22 cellular contexts compared by ENCODE assay signal in the genomic region with DNA sequence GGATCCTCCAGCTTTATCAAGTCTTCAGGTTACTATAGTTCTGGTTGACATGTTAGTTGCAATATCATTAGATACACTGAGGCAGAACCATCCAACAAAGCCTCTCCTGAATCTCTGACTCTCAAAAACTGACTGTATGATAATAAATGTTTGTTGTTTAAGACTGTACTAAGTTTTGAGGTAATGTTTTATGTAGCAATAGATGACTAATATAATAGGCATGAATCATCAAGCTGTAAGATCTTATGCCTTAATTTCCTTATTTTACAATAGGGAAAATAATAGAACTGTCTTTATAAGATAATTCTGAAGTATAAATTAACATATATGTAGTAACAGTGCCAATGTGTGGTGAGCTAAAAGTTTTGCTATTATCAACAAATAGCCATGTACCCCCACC.
DNase-seq lines count a peak whose midpoint lies in the region; ATAC-seq and TF ChIP-seq lines count a peak whose summit lies in the region.
"Had no signal": no experiment of that assay in that cellular context is flagged by ENCODE, and none has a peak within 500 bp of the region (broad histone marks: within the 10 kb centered on the region; RNA-seq: fewer than 3 reads in every experiment).

No MANE protein-coding gene starts in this region.

- RAD21 ChIA-PET in HCT116 (lab: Charles Lee; ENCODE audit: low non-redundant PET in 1 of 2, low total read pairs in 2 of 2, uncharacterized antibody in 2 of 2, unreplicated experiment in 2 of 2), result no interaction called here

- no peaks in the 10 kb centered on the region for H3K9me2 ChIP-seq in HCT116 (ENCODE audit: insufficient read depth)

- H3K79me2 ChIP-seq in HCT116 (ENCODE audit: insufficient read depth, low read length), result no peaks in the 10 kb centered on the region

- H3K9me3 ChIP-seq in HCT116 (ENCODE audit: control insufficient read depth in 1 of 2, insufficient read depth in 1 of 2, low read depth in 1 of 2, low read length in 2 of 2), result no peaks in the 10 kb centered on the region
- H3K9me3 ChIP-seq: prostate gland had no signal

- no peak overlapping the region for H3K27ac ChIP-seq in HCT116 (ENCODE audit: low read depth, low read length)
- H3K27ac ChIP-seq in substantia nigra (ENCODE audit: low read depth, low read length, poor library complexity, severe bottlenecking), result no peak overlapping the region
- H3K27ac ChIP-seq: KMS-11, prostate gland had no signal

- TF ChIP-seq CTCF in HCT116 (IDR thresholded peaks at IDR 0.05 in 2 of 3, conservative IDR thresholded peaks at IDR 0.05 in 1 of 3; ENCODE audit: borderline replicate concordance in 1 of 3, insufficient read depth in 1 of 3, low read depth in 2 of 3, low read length in 2 of 3) (no peak), epithelial cell of esophagus (IDR thresholded peaks at IDR 0.05; ENCODE audit: insufficient read depth, low read depth, low read length, missing control alignments) (no peak)

- H3K4me2 ChIP-seq in HCT116 (ENCODE audit: low read length), result no peak overlapping the region
- H3K4me2 ChIP-seq: KMS-11 had no signal

- no peak for TF ChIP-seq POLR2A in HCT116 (IDR thresholded peaks at IDR 0.05; ENCODE audit: borderline replicate concordance, extremely low read depth, insufficient read depth, insufficient read length)

- no peak overlapping the region for H2AFZ ChIP-seq in HCT116 (ENCODE audit: low read depth, low read length, poor library complexity, severe bottlenecking)

- intact Hi-C loops in HCT116 (cut with micrococcal nuclease), result no loop called here

- H3K4me1 ChIP-seq in HCT116 (ENCODE audit: control insufficient read depth in 1 of 2, insufficient read depth in 2 of 2, low read length in 2 of 2), result peaks cover 0 to 7% of the 10 kb centered on the region in 2 experiments; a peak in 1 of 4 replicates
- H3K4me1 ChIP-seq: prostate gland had no signal

- no peaks in the 10 kb centered on the region for H4K20me1 ChIP-seq in HCT116 (ENCODE audit: insufficient read depth)

- CTCF ChIA-PET in HCT116 (lab: Charles Lee), result interaction anchor here (2.4 kb wide), 1 partner anchor 10 kb away, joined by 15 read pairs; no protein-coding TSS in a partner anchor

- no TSS peak for BruUV-seq in HCT116 (replicated peaks; lab: Mats Ljungman, UMichigan)

- no peak overlapping the region for H3K9ac ChIP-seq in HCT116 (ENCODE audit: low read length)
- H3K9ac ChIP-seq: KMS-11 had no signal

- no peaks in the 10 kb centered on the region for H3K27me3 ChIP-seq in HCT116 (ENCODE audit: insufficient read depth, low read length)

- no peaks in the 10 kb centered on the region for H3K36me3 ChIP-seq in HCT116 (ENCODE audit: control insufficient read depth in 1 of 2, insufficient read depth in 2 of 2, low read length in 2 of 2)
- H3K36me3 ChIP-seq: prostate gland had no signal

- DNase-seq in HCT116 (ENCODE audit: low read depth, low spot score), result no peak
- DNase-seq in RKO (ENCODE audit: low spot score), result peak; percentile 7
- peak; percentile 64 for DNase-seq in epithelial cell of esophagus (ENCODE audit: low read depth)
- DNase-seq in kidney tubule cell (ENCODE audit: low spot score), result peak; percentile 28
- no peak for DNase-seq in substantia nigra (lab: John Stamatoyannopoulos, UW)
- no peak for DNase-seq in NCI-H526 treated with DMSO at 0.1 percent for 48 hours (lab: John Stamatoyannopoulos, UW)
- DNase-seq in NK-92 treated with Interleukin-12 subunit alpha and Interleukin-12 subunit beta, amount 100 ng/mL, for 24 hours (lab: John Stamatoyannopoulos, UW), result no peak
- DNase-seq in COR-L47 (lab: John Stamatoyannopoulos, UW), result no peak
- DNase-seq: activated CD8-positive, alpha-beta T cell treated with anti-CD3 and anti-CD28 coated beads, Interleukin-2, amount 10 ng/mL, durations not matched to agents 7 days and 5 days; activated gamma-delta T cell; activated naive CD8-positive, alpha-beta T cell treated with anti-CD3 and anti-CD28 coated beads, Interleukin-2, amount 50 U/mL, for 24 hours; activated T-cell treated with anti-CD3 and anti-CD28 coated beads for 4 hours; CD4-positive, alpha-beta memory T cell; effector CD4-positive, alpha-beta T cell; NCI-H1048; NCI-H1694 treated with DMSO at 0.1 percent for 48 hours; NCI-H82; SHP77; T-helper 1 cell had no signal

- ATAC-seq in HCT116, result no peak
- ATAC-seq: activated CD4-positive, CD25-positive, alpha-beta regulatory T cell treated with anti-CD3 and anti-CD28 coated beads, Interleukin-2, amount 50 U/mL, for 24 hours; activated CD8-positive, alpha-beta T cell treated with anti-CD3 and anti-CD28 coated beads, Interleukin-2, amount 10 ng/mL, durations not matched to agents 7 days and 5 days; activated naive CD8-positive, alpha-beta T cell treated with anti-CD3 and anti-CD28 coated beads, Interleukin-2, amount 50 U/mL, for 24 hours had no signal

- POLR2A ChIA-PET in HCT116 (lab: Charles Lee), result no interaction called here

- no peak for TF ChIP-seq RAD21 in HCT116 (IDR thresholded peaks at IDR 0.05; ENCODE audit: low read depth)

- H3K4me3 ChIP-seq in HCT116 (replicated peaks in 1 of 2; ENCODE audit: low read depth in 1 of 2, low read length in 2 of 2), result no peak overlapping the region
- no peak overlapping the region for H3K4me3 ChIP-seq in epithelial cell of esophagus (ENCODE audit: low read length)
- H3K4me3 ChIP-seq: prostate gland had no signal

TF ChIP-seq in HCT116, 20 proteins besides CTCF, POLR2A, EP300 and RAD21:
- TF ChIP-seq FOSL1 (IDR thresholded peaks at IDR 0.05; ENCODE audit: low read depth) (0 out of 2 replicates have a peak, but pooled peaks have one; percentile 12), CEBPB (IDR thresholded peaks at IDR 0.05; ENCODE audit: low read depth) (no peak)

Comparison
In these comparisons a context has a peak if more than half of its experiments do, and no peak if none do; other contexts are left out.
1. DNase-seq: peak in RKO (single experiment), epithelial cell of esophagus (single experiment) and kidney tubule cell (single experiment); none in HCT116 (single experiment), substantia nigra (0 of 49), NCI-H526 treated with DMSO at 0.1 percent for 48 hours (single experiment), NK-92 treated with Interleukin-12 subunit alpha and Interleukin-12 subunit beta, amount 100 ng/mL, for 24 hours (single experiment) and COR-L47 (single experiment).